Comparison of ENCODE assay signal across 8 cellular contexts in genomic region chr19:19866599-19867248, GRCh38. TPM values are rescaled to one million over a fixed set of nuclear protein-coding genes. Genes with fewer than 3 reads are reported as not detected.
DNase-seq lines count a peak whose midpoint lies in the region; ATAC-seq and TF ChIP-seq lines count a peak whose summit lies in the region.

No MANE protein-coding gene starts in this region.

- no peaks in the 10 kb centered on the region for H3K4me1 ChIP-seq in hepatocyte (ENCODE audit: insufficient read depth)

- H3K9me3 Mint-ChIP-seq in activated naive CD8-positive, alpha-beta T cell (ENCODE audit: low read depth) = no peaks in the 10 kb centered on the region

- H3K9me3 ChIP-seq in hepatocyte (ENCODE audit: low read depth) = peaks cover 24% of the 10 kb centered on the region

- H3K27ac ChIP-seq in hepatocyte = peak overlapping the region; percentile 94

- no peak for TF ChIP-seq CTCF in hepatocyte (IDR thresholded peaks at IDR 0.05; ENCODE audit: poor library complexity)

- H3K36me3 ChIP-seq in hepatocyte (replicated peaks; ENCODE audit: insufficient read depth, low read depth) = no peaks in the 10 kb centered on the region

- no peaks in the 10 kb centered on the region for H4K20me1 ChIP-seq in hepatocyte (ENCODE audit: insufficient read depth, poor library complexity, severe bottlenecking)

- H3K27me3 ChIP-seq in hepatocyte = no peaks in the 10 kb centered on the region

- H3K36me3 Mint-ChIP-seq in activated naive CD8-positive, alpha-beta T cell = peaks cover 3% of the 10 kb centered on the region

- DNase-seq in GM19238 (ENCODE audit: insufficient read length, low spot score) (peak; percentile 33), RPMI8226 (peak; percentile 39), hepatocyte (ENCODE audit: low spot score) (peak; percentile 43), skeletal muscle cell (ENCODE audit: low read depth) (no peak), NCI-H1930 (lab: John Stamatoyannopoulos, UW) (no peak), NCI-H1694 treated with DMSO at 0.1 percent for 48 hours (lab: John Stamatoyannopoulos, UW) (no peak)

- ATAC-seq in GM18505 (IDR thresholded peaks at IDR 0.05; ENCODE audit: unreplicated experiment) = no peak

- H3K9me2 ChIP-seq in hepatocyte (replicated peaks; ENCODE audit: insufficient read depth) = no peaks in the 10 kb centered on the region

- peak overlapping the region; percentile 100 for H3K4me3 Mint-ChIP-seq in activated naive CD8-positive, alpha-beta T cell

- H3K4me1 Mint-ChIP-seq in activated naive CD8-positive, alpha-beta T cell (ENCODE audit: low read depth) = peaks cover 38% of the 10 kb centered on the region

- 2% methylated on average over 23 of the region's 23 CpGs for WGBS in hepatocyte (ENCODE audit: low lambda C conversion rate, missing lambda C conversion rate)

- peak overlapping the region; percentile 95 for H2AFZ ChIP-seq in hepatocyte

- H3K79me2 ChIP-seq in hepatocyte = peaks cover 54% of the 10 kb centered on the region

- H3K4me3 ChIP-seq in hepatocyte (peak overlapping the region; percentile 76), skeletal muscle cell (ENCODE audit: low read depth, low read length) (peak overlapping the region; percentile 80)

- TF ChIP-seq POLR2A in GM18505 (IDR thresholded peaks at IDR 0.05; ENCODE audit: borderline replicate concordance, extremely low read depth, insufficient read depth, insufficient read length) = no peak

- H3K27ac Mint-ChIP-seq in activated naive CD8-positive, alpha-beta T cell = peak overlapping the region; percentile 98

- no peaks in the 10 kb centered on the region for H3K27me3 Mint-ChIP-seq in activated naive CD8-positive, alpha-beta T cell

- peak overlapping the region; percentile 91 for H3K4me2 ChIP-seq in hepatocyte

RNA-seq across cellular contexts. Expression of gene ZNF253, which starts 1.0 kb away (rescaled TPM):
- 12.3 and 16.2 TPM in 2 replicates for total RNA-seq in hepatocyte
- 5.0 and 7.1 TPM in 2 replicates for polyA plus RNA-seq in hepatocyte

RNA-seq across cellular contexts. Expression of gene ZNF93, which starts 34.0 kb away (rescaled TPM):
- total RNA-seq in hepatocyte = 11.8 and 15.6 TPM in 2 replicates
- 3.6 and 9.1 TPM in 2 replicates for polyA plus RNA-seq in hepatocyte

RNA-seq across cellular contexts. Expression of gene ZNF506, which starts 45.2 kb away (rescaled TPM):
- total RNA-seq in hepatocyte = 27.7 and 47.1 TPM in 2 replicates
- polyA plus RNA-seq in hepatocyte = 9.9 and 16.4 TPM in 2 replicates

Comparison
In these comparisons a context has a peak if more than half of its experiments do, and no peak if none do; other contexts are left out.
1. DNase-seq: peak in GM19238 (single experiment), RPMI8226 (single experiment) and hepatocyte (single experiment); none in skeletal muscle cell (single experiment), NCI-H1930 (0 of 2) and NCI-H1694 treated with DMSO at 0.1 percent for 48 hours (single experiment).